In genomic region chr14:80844872-80845271, GRCh38 we compare ENCODE assay signal across 3 cellular contexts.
A peak's percentile ranks its signal among the peaks of the same experiment; 100 is the strongest.
TF ChIP-seq lines count a peak whose summit lies in the region.

No MANE protein-coding gene starts in this region.

TF ChIP-seq in HepG2, 621 proteins besides CTCF, POLR2A, EP300 and RAD21 (continued from another document and continues in another):
- no peak for TF ChIP-seq DZIP1 (CRISPR knock-in tag; IDR thresholded peaks at IDR 0.05)
- TF ChIP-seq NAIF1 (CRISPR knock-in tag; IDR thresholded peaks at IDR 0.05; ENCODE audit: borderline replicate concordance): no peak
- peak; percentile 24; the same call in 1 of the 2 replicates for TF ChIP-seq NFE2L2 (IDR thresholded peaks at IDR 0.05; ENCODE audit: low read length)
- TF ChIP-seq GABPB1 (CRISPR knock-in tag; IDR thresholded peaks at IDR 0.05): no peak
- TF ChIP-seq ZNF770 (CRISPR knock-in tag; IDR thresholded peaks at IDR 0.05): no peak
- TF ChIP-seq ZBTB10 (CRISPR knock-in tag; IDR thresholded peaks at IDR 0.05; ENCODE audit: borderline replicate concordance): no peak
- peak in 1 of 2 experiments; percentile 16; a peak in 2 of 4 replicates for TF ChIP-seq MAFK (conservative IDR thresholded peaks at IDR 0.05 in 1 of 2, IDR thresholded peaks at IDR 0.05 in 1 of 2; ENCODE audit: low read length in 2 of 2)
- TF ChIP-seq ZNF263 (CRISPR knock-in tag; IDR thresholded peaks at IDR 0.05): no peak
- no peak for TF ChIP-seq NKX3-1 (CRISPR knock-in tag; IDR thresholded peaks at IDR 0.05)
- TF ChIP-seq HCFC1 (IDR thresholded peaks at IDR 0.05; ENCODE audit: low read depth, low read length): no peak

TF ChIP-seq in K562, 482 proteins besides CTCF, POLR2A, EP300 and RAD21 (continued from another document and continues in another):
- TF ChIP-seq ZBTB33 (CRISPR knock-in tag; IDR thresholded peaks at IDR 0.05) (no peak), TCF15 (CRISPR knock-in tag; IDR thresholded peaks at IDR 0.05) (no peak), HNRNPUL1 (IDR thresholded peaks at IDR 0.05; ENCODE audit: low read length) (no peak), RB1 (IDR thresholded peaks at IDR 0.05; ENCODE audit: low read depth) (no peak), PRPF4 (IDR thresholded peaks at IDR 0.05; ENCODE audit: insufficient read depth, low read depth, low read length, poor library complexity, severe bottlenecking) (no peak), GTF2B (IDR thresholded peaks at IDR 0.05; ENCODE audit: extremely low read depth, insufficient read length) (no peak), MAFK (IDR thresholded peaks at IDR 0.05; ENCODE audit: low read length) (peak; percentile 26; the same call in 1 of the 2 replicates), CBX8 (IDR thresholded peaks at IDR 0.05; ENCODE audit: borderline replicate concordance, extremely low read depth, low read depth, low read length, poor library complexity, severe bottlenecking) (no peak), ZNF316 (IDR thresholded peaks at IDR 0.05) (peak; percentile 77), ZKSCAN1 (IDR thresholded peaks at IDR 0.05; ENCODE audit: low read depth, low read length) (no peak), HNRNPH1 (optimal IDR thresholded peaks at IDR 0.05; ENCODE audit: low read depth, low read length) (no peak), RFX5 (IDR thresholded peaks at IDR 0.05; ENCODE audit: low read depth, low read length) (no peak), FOXP1 (CRISPR knock-in tag; IDR thresholded peaks at IDR 0.05) (no peak), ZNF444 (CRISPR knock-in tag; IDR thresholded peaks at IDR 0.05) (no peak), FOXJ2 (tag; IDR thresholded peaks at IDR 0.05) (peak; percentile 40; the same call in 1 of the 2 replicates), ZNF785 (CRISPR knock-in tag; IDR thresholded peaks at IDR 0.05) (no peak), NFE2L1 (tag; IDR thresholded peaks at IDR 0.05; ENCODE audit: borderline replicate concordance, low read depth) (peak; percentile 33; the same call in 1 of the 2 replicates), ZNF263 (CRISPR knock-in tag; IDR thresholded peaks at IDR 0.05; ENCODE audit: borderline replicate concordance) (no peak), NCOA6 (IDR thresholded peaks at IDR 0.05) (no peak), SMARCB1 (IDR thresholded peaks at IDR 0.05; ENCODE audit: insufficient read length, low read depth) (no peak), ID3 (CRISPR knock-in tag; IDR thresholded peaks at IDR 0.05) (no peak), ID3 (tag; IDR thresholded peaks at IDR 0.05) (no peak), NFE2 (IDR thresholded peaks at IDR 0.05; ENCODE audit: low read depth) (peak; percentile 66), DIDO1 (tag; IDR thresholded peaks at IDR 0.05; ENCODE audit: low read depth) (no peak), MAFG (tag; conservative IDR thresholded peaks at IDR 0.05) (peak; percentile 78), PBX2 (CRISPR knock-in tag; IDR thresholded peaks at IDR 0.05; ENCODE audit: low read depth) (no peak), PBX2 (tag; conservative IDR thresholded peaks at IDR 0.05; ENCODE audit: low read depth) (0 out of 2 replicates have a peak, but pooled peaks have one; percentile 43), TAF1 (IDR thresholded peaks at IDR 0.05; ENCODE audit: control insufficient read depth, extremely low read depth, insufficient read depth, low read length, severe bottlenecking) (no peak), RFX1 (IDR thresholded peaks at IDR 0.05) (peak; percentile 13; the same call in 1 of the 2 replicates)

TF ChIP-seq in neural cell, 6 proteins besides CTCF, POLR2A, EP300 and RAD21 (continued from another document):
- TF ChIP-seq POLR2AphosphoS5 (IDR thresholded peaks at IDR 0.05): no peak
- no peak for TF ChIP-seq MXI1 (conservative IDR thresholded peaks at IDR 0.05; ENCODE audit: poor library complexity, severe bottlenecking)
- TF ChIP-seq TAF1 (IDR thresholded peaks at IDR 0.05; ENCODE audit: low read depth): no peak
